ENCODE assay signal across 21 cellular contexts in genomic region chr3:38536686-38537085, GRCh38.
"Had no signal": no experiment of that assay in that cellular context is flagged by ENCODE, and none has a peak within 500 bp of the region (broad histone marks: within the 10 kb centered on the region; RNA-seq: fewer than 3 reads in every experiment).

No MANE protein-coding gene starts in this region.

- H3K4me1 Mint-ChIP-seq: activated T-helper 17 cell treated with anti-CD3 and anti-CD28 coated beads, Interleukin-2, amount 50 U/mL, for 72 hours had no signal

- H3K27me3 Mint-ChIP-seq: activated naive CD8-positive, alpha-beta T cell; activated T-cell treated with anti-CD3 and anti-CD28 coated beads, Interleukin-2, amount 50 U/mL, for 24 hours; activated T-helper 17 cell treated with anti-CD3 and anti-CD28 coated beads, Interleukin-2, amount 50 U/mL, for 72 hours; central memory CD8-positive, alpha-beta T cell; effector memory CD8-positive, alpha-beta T cell had no signal

- H3K4me3 ChIP-seq: adrenal gland, ascending aorta, esophagus muscularis mucosa, ovary, prostate gland, upper lobe of left lung had no signal

- DNase-seq: activated CD4-positive, alpha-beta T cell treated with anti-CD3 and anti-CD28 coated beads for 4 hours; activated CD4-positive, alpha-beta T cell treated with anti-CD3 and anti-CD28 coated beads, Interleukin-2, amount 50 U/mL, for 48 hours; activated CD4-positive, CD25-positive, alpha-beta regulatory T cell; activated T-cell treated with anti-CD3 and anti-CD28 coated beads, Interleukin-2, amount 50 U/mL, for 24 hours; effector memory CD8-positive, alpha-beta T cell; glutamatergic neuron; kidney glomerular epithelial cell; ovary; stimulated activated CD4-positive, alpha-beta T cell treated with anti-CD3 and anti-CD28 coated beads, Interleukin-4, amount 100 ng/mL, for 24 hours; stimulated activated naive CD8-positive, alpha-beta T cell treated with anti-CD3 and anti-CD28 coated beads, Interleukin-15, Interleukin-2, amounts not matched to agents 100 U/mL and 50 U/mL, for 24 hours; upper lobe of left lung had no signal

- H3K36me3 ChIP-seq: adrenal gland, neutrophil, ovary, prostate gland had no signal

- H3K4me1 ChIP-seq: adrenal gland, ascending aorta, prostate gland, upper lobe of left lung had no signal

- H3K4me3 Mint-ChIP-seq: activated naive CD8-positive, alpha-beta T cell; activated T-cell treated with anti-CD3 and anti-CD28 coated beads, Interleukin-2, amount 50 U/mL, for 24 hours; activated T-helper 17 cell treated with anti-CD3 and anti-CD28 coated beads, Interleukin-2, amount 50 U/mL, for 72 hours; central memory CD8-positive, alpha-beta T cell; effector memory CD8-positive, alpha-beta T cell; nephron; T-helper 1 cell treated with Interleukin-12 subunit alpha and Interleukin-12 subunit beta and Interleukin-4 antibody, amounts not matched to agents 30 μg/mL and 1 μg/mL, for 36 hours had no signal

- H3K27ac ChIP-seq: adrenal gland, ascending aorta, esophagus muscularis mucosa, neutrophil, ovary, prostate gland, upper lobe of left lung had no signal

- H3K27ac Mint-ChIP-seq: activated naive CD8-positive, alpha-beta T cell; activated T-cell treated with anti-CD3 and anti-CD28 coated beads, Interleukin-2, amount 50 U/mL, for 24 hours; activated T-helper 17 cell treated with anti-CD3 and anti-CD28 coated beads, Interleukin-2, amount 50 U/mL, for 72 hours; effector memory CD8-positive, alpha-beta T cell; nephron; T-helper 1 cell treated with Interleukin-12 subunit alpha and Interleukin-12 subunit beta and Interleukin-4 antibody, amounts not matched to agents 30 μg/mL and 1 μg/mL, for 36 hours had no signal

- ATAC-seq: activated T-helper 17 cell treated with anti-CD3 and anti-CD28 coated beads, Interleukin-2, amount 50 U/mL, for 72 hours; effector memory CD8-positive, alpha-beta T cell; stimulated activated naive CD8-positive, alpha-beta T cell treated with anti-CD3 and anti-CD28 coated beads, Interleukin-15, Interleukin-2, amounts not matched to agents 100 U/mL and 50 U/mL, for 24 hours had no signal

- H3K9me3 ChIP-seq: adrenal gland, ascending aorta, esophagus muscularis mucosa, neutrophil, ovary, prostate gland, upper lobe of left lung had no signal

- H3K27me3 ChIP-seq: adrenal gland, ascending aorta, esophagus muscularis mucosa, neutrophil, ovary, upper lobe of left lung had no signal
